16 cellular contexts compared by ENCODE assay signal in the genomic region with DNA sequence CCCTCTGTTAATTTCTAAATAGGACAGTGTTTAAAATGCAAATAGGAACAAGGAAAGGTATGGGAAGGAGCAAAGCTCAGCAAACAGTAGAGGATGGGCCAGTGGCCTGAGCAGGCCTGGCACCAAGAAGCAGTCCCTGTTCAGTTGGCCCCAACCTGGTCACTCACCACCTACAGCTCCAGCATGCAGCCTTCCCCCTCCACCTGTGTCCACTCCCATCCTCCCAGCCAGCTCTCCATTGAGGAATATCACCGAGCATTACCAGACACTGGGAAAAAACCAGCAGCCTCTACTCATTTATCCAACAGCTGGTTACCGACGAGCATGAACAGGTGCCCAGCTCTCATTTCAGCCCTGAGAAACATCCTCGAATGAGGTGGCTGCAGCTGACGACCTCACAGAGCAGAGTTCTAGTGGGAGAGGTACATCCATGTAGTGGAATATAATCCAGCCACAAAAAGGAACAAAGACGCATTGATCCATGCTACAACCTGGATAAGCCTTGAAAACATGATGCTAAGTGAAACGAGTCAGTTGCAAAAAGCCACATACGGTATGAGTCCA. TPM values are rescaled to one million over a fixed set of nuclear protein-coding genes. Genes with fewer than 3 reads are reported as not detected.
A peak's percentile ranks its signal among the peaks of the same experiment; 100 is the strongest.
DNase-seq lines count a peak whose midpoint lies in the region; ATAC-seq and TF ChIP-seq lines count a peak whose summit lies in the region.
"Had no signal": no experiment of that assay in that cellular context is flagged by ENCODE, and none has a peak within 500 bp of the region (broad histone marks: within the 10 kb centered on the region; RNA-seq: fewer than 3 reads in every experiment).

No MANE protein-coding gene starts in this region.

- H3K36me3 ChIP-seq in right atrium auricular region (no peaks in the 10 kb centered on the region), ascending aorta (no peaks in the 10 kb centered on the region), skeletal muscle tissue (ENCODE audit: control insufficient read depth in 3 of 3, insufficient read depth in 3 of 3, low read length in 3 of 3) (no peaks in the 10 kb centered on the region)
- H3K36me3 ChIP-seq: stomach, tibial nerve had no signal

- H3K9me3 ChIP-seq in right atrium auricular region (no peaks in the 10 kb centered on the region), ascending aorta (no peaks in the 10 kb centered on the region), skeletal muscle tissue (ENCODE audit: control insufficient read depth in 3 of 3, low read length in 3 of 3) (no peaks in the 10 kb centered on the region)
- H3K9me3 ChIP-seq: stomach, tibial nerve had no signal

- DNase-seq in right atrium auricular region (ENCODE audit: low spot score) = no peak
- no peak for DNase-seq in Right ventricle myocardium inferior (ENCODE audit: missing footprints)
- peak; percentile 42 for DNase-seq in NCI-H2107 (lab: John Stamatoyannopoulos, UW)
- no peak for DNase-seq in ascending aorta (ENCODE audit: low spot score in 2 of 2)
- DNase-seq: CD4-positive, alpha-beta memory T cell; effector CD8-positive, alpha-beta T cell; Kasumi-1; NCI-H1092; NCI-H2227 treated with DMSO at 0.1 percent for 48 hours; stimulated activated CD4-positive, alpha-beta T cell treated with anti-CD3 and anti-CD28 coated beads, Interleukin-4, amount 100 ng/mL, for 4 hours had no signal

- H3K4me3 ChIP-seq in right atrium auricular region = no peak overlapping the region
- H3K4me3 ChIP-seq in ascending aorta = no peak overlapping the region
- H3K4me3 ChIP-seq in skeletal muscle tissue (ENCODE audit: low read length in 3 of 3) = peak overlapping the region; percentile 46 to 66 (median 61)
- H3K4me3 ChIP-seq: stomach, tibial nerve had no signal

- no peaks in the 10 kb centered on the region for H3K27me3 ChIP-seq in right atrium auricular region
- H3K27me3 ChIP-seq in ascending aorta = no peaks in the 10 kb centered on the region
- no peaks in the 10 kb centered on the region for H3K27me3 ChIP-seq in skeletal muscle tissue (ENCODE audit: control insufficient read depth in 3 of 3, insufficient read depth in 3 of 3, low read length in 3 of 3)
- H3K27me3 ChIP-seq: stomach, tibial nerve had no signal

- peaks cover 0 to 31% of the 10 kb centered on the region in 2 donors for H3K4me1 ChIP-seq in right atrium auricular region
- H3K4me1 ChIP-seq in ascending aorta = peaks cover 0 to 2% of the 10 kb centered on the region in 2 donors
- peaks cover 28 to 44% (median 32%) of the 10 kb centered on the region in 3 donors for H3K4me1 ChIP-seq in skeletal muscle tissue (ENCODE audit: control insufficient read depth in 3 of 3, insufficient read depth in 3 of 3, low read length in 3 of 3)

- intact Hi-C loops in Right ventricle myocardium inferior (cut with DNase I) (no loop called here), ascending aorta (cut with DNase I) (loop anchor here (10.0 kb wide), 1 partner anchor 522 kb away; a partner anchor contains a TSS)

- TF ChIP-seq CTCF in right atrium auricular region (IDR thresholded peaks at IDR 0.05) (no peak), ascending aorta (IDR thresholded peaks at IDR 0.05) (no peak)

- ATAC-seq in Right ventricle myocardium inferior (no peak), HG03571 (IDR thresholded peaks at IDR 0.05; ENCODE audit: unreplicated experiment) (no peak), HG02970 (IDR thresholded peaks at IDR 0.05; ENCODE audit: low FRiP score, unreplicated experiment) (no peak), HG02610 (IDR thresholded peaks at IDR 0.05; ENCODE audit: unreplicated experiment) (no peak)

- H3K27ac ChIP-seq in right atrium auricular region (peak overlapping the region; percentile 21 to 70), ascending aorta (peak overlapping the region; percentile 3 to 40), skeletal muscle tissue (ENCODE audit: low read depth, low read length) (peak overlapping the region; percentile 86)
- H3K27ac ChIP-seq: tibial nerve had no signal

- peak overlapping the region in 2 of 3 donors; percentile 63 to 69 for H3K9ac ChIP-seq in skeletal muscle tissue (ENCODE audit: low read depth in 1 of 3, low read length in 3 of 3)

RNA-seq across cellular contexts. Expression of a gene that starts 25.6 kb away (rescaled TPM):
- total RNA-seq in right atrium auricular region = 10 to 100 TPM; 66.0 to 72.0 TPM
- 81.4 TPM for total RNA-seq in Right ventricle myocardium inferior
- total RNA-seq in ascending aorta = 83.4 TPM
- total RNA-seq in skeletal muscle tissue = 25.1 TPM

Comparison
In these comparisons a context has a peak if more than half of its experiments do, and no peak if none do; other contexts are left out.
1. H3K27ac ChIP-seq: peak in every context shown above with its lines; median percentile 86 in skeletal muscle tissue; 46 in right atrium auricular region; 22 in ascending aorta.
2. H3K4me3 ChIP-seq: peak in skeletal muscle tissue (3 of 3); none in right atrium auricular region (0 of 2) and ascending aorta (0 of 2).